Comparison of ENCODE assay signal across 1 cellular context in genomic region chr9:19689324-19690087, GRCh38.
TF ChIP-seq lines count a peak whose summit lies in the region.

No MANE protein-coding gene starts in this region.

TF ChIP-seq in IMR-90, 13 proteins besides CTCF, POLR2A, EP300 and RAD21:
- TF ChIP-seq ELK1 (IDR thresholded peaks at IDR 0.05; ENCODE audit: borderline replicate concordance, low read depth, low read length) (no peak), FOS (IDR thresholded peaks at IDR 0.05; ENCODE audit: low read depth, low read length) (no peak), RFX5 (IDR thresholded peaks at IDR 0.05; ENCODE audit: low read depth, low read length) (no peak), USF2 (IDR thresholded peaks at IDR 0.05; ENCODE audit: low read depth, low read length) (no peak)
